In genomic region chr2:72750466-72750865, GRCh38 we compare ENCODE assay signal across 26 cellular contexts.
"Had no signal": no experiment of that assay in that cellular context is flagged by ENCODE, and none has a peak within 500 bp of the region (broad histone marks: within the 10 kb centered on the region; RNA-seq: fewer than 3 reads in every experiment).

No MANE protein-coding gene starts in this region.

- ATAC-seq: esophagus mucosa; foreskin keratinocyte; gastroesophageal sphincter; heart left ventricle; left cardiac atrium; left lung; lower lobe of right lung; mucosa of descending colon; natural killer cell treated with Interleukin-12 subunit alpha and Interleukin-12 subunit beta and Interleukin-15 and Interleukin-18, amount 100 ng/mL, for 72 hours; sciatic nerve; stimulated activated memory B cell treated with anti-CD40 and anti-IgM and Interleukin-4, amounts not matched to agents 10 μg/mL and 1 μg/mL and 100 μg/mL, for 72 hours; stimulated activated naive CD8-positive, alpha-beta T cell treated with anti-CD3 and anti-CD28 coated beads, Interleukin-15, Interleukin-2, amounts not matched to agents 100 U/mL and 50 U/mL, for 24 hours had no signal

- H3K27me3 Mint-ChIP-seq: naive B cell; natural killer cell treated with Interleukin-12 subunit alpha and Interleukin-12 subunit beta and Interleukin-15 and Interleukin-18, amount 100 ng/mL, for 72 hours; stimulated activated memory B cell treated with anti-CD40 and anti-IgM and Interleukin-4, amounts not matched to agents 10 μg/mL and 1 μg/mL and 100 μg/mL, for 72 hours had no signal

- H2AFZ ChIP-seq: hepatocyte, neural progenitor cell, parathyroid adenoma had no signal

- H3K36me3 Mint-ChIP-seq: naive B cell; natural killer cell treated with Interleukin-12 subunit alpha and Interleukin-12 subunit beta and Interleukin-15 and Interleukin-18, amount 100 ng/mL, for 72 hours; neural progenitor cell; stimulated activated memory B cell treated with anti-CD40 and anti-IgM and Interleukin-4, amounts not matched to agents 10 μg/mL and 1 μg/mL and 100 μg/mL, for 72 hours had no signal

- H3K4me1 ChIP-seq: left lung, prostate gland had no signal

- H3K9me3 ChIP-seq: gastroesophageal sphincter, heart left ventricle, left lung, lower lobe of right lung, mucosa of descending colon, prostate gland, right atrium auricular region, thoracic aorta, tibial nerve, upper lobe of left lung had no signal

- H3K4me3 ChIP-seq: gastroesophageal sphincter, heart left ventricle, hepatocyte, left lung, lower lobe of right lung, mucosa of descending colon, neural progenitor cell, prostate gland, right atrium auricular region, thoracic aorta, tibial nerve, upper lobe of left lung had no signal

- H3K27ac ChIP-seq: epithelial cell of prostate, foreskin keratinocyte, gastroesophageal sphincter, heart left ventricle, hepatocyte, left lung, lower lobe of right lung, neural progenitor cell, parathyroid adenoma, prostate gland, right atrium auricular region, thoracic aorta, tibial nerve, upper lobe of left lung had no signal

- H3K27me3 ChIP-seq: foreskin keratinocyte, gastroesophageal sphincter, heart left ventricle, hepatocyte, left lung, neural progenitor cell, right atrium auricular region, tibial nerve, upper lobe of left lung had no signal

- H3K4me3 Mint-ChIP-seq: naive B cell; natural killer cell treated with Interleukin-12 subunit alpha and Interleukin-12 subunit beta and Interleukin-15 and Interleukin-18, amount 100 ng/mL, for 72 hours; neural progenitor cell; stimulated activated memory B cell treated with anti-CD40 and anti-IgM and Interleukin-4, amounts not matched to agents 10 μg/mL and 1 μg/mL and 100 μg/mL, for 72 hours had no signal

- H3K4me1 Mint-ChIP-seq: naive B cell; stimulated activated memory B cell treated with anti-CD40 and anti-IgM and Interleukin-4, amounts not matched to agents 10 μg/mL and 1 μg/mL and 100 μg/mL, for 72 hours had no signal

- H3K36me3 ChIP-seq: gastroesophageal sphincter, heart left ventricle, left lung, lower lobe of right lung, neural progenitor cell, prostate gland, right atrium auricular region, thoracic aorta, tibial nerve, upper lobe of left lung had no signal

- H3K27ac Mint-ChIP-seq: natural killer cell treated with Interleukin-12 subunit alpha and Interleukin-12 subunit beta and Interleukin-15 and Interleukin-18, amount 100 ng/mL, for 72 hours; neural progenitor cell; stimulated activated memory B cell treated with anti-CD40 and anti-IgM and Interleukin-4, amounts not matched to agents 10 μg/mL and 1 μg/mL and 100 μg/mL, for 72 hours had no signal

- H3K4me2 ChIP-seq: hepatocyte, neural progenitor cell had no signal

- H3K9me3 Mint-ChIP-seq: naive B cell; natural killer cell treated with Interleukin-12 subunit alpha and Interleukin-12 subunit beta and Interleukin-15 and Interleukin-18, amount 100 ng/mL, for 72 hours; neural progenitor cell; stimulated activated memory B cell treated with anti-CD40 and anti-IgM and Interleukin-4, amounts not matched to agents 10 μg/mL and 1 μg/mL and 100 μg/mL, for 72 hours had no signal

- DNase-seq: cortex of kidney; foreskin keratinocyte; heart left ventricle; left cardiac atrium; left lung; lower lobe of right lung; mucosa of descending colon; naive B cell; stimulated activated CD4-positive, alpha-beta T cell treated with anti-CD3 and anti-CD28 coated beads, Interleukin-2, amount 100 ng/mL, for 24 hours; stimulated activated CD4-positive, alpha-beta T cell treated with anti-CD3 and anti-CD28 coated beads, Interleukin-4, amount 100 ng/mL, for 24 hours; stimulated activated naive CD8-positive, alpha-beta T cell treated with anti-CD3 and anti-CD28 coated beads, Interleukin-15, Interleukin-2, amounts not matched to agents 100 U/mL and 50 U/mL, for 24 hours; substantia nigra; upper lobe of left lung had no signal
